Comparison of ENCODE assay signal across 19 cellular contexts in the genomic region with DNA sequence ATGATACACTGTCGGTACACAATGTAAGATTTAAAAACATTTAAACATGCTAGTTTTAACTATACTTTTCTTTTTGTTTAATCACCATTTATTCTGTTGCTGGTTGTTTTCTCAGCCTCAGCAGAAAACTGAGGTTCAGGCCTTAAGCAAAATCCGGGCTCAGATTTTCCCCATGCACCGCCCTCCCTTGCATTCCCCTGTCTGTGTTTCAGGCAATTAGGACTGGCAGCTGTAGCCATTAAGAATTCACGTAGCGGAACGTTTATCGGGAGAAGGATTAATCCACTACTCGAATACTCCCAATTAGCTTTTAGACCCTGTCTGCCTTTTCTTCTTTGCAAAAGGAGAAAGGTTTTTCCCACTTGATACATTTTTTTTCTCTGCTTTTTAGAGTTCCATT.
DNase-seq lines count a peak whose midpoint lies in the region; ATAC-seq and TF ChIP-seq lines count a peak whose summit lies in the region.
"Had no signal": no experiment of that assay in that cellular context is flagged by ENCODE, and none has a peak within 500 bp of the region (broad histone marks: within the 10 kb centered on the region; RNA-seq: fewer than 3 reads in every experiment).

No MANE protein-coding gene starts in this region.

- H3K36me3 Mint-ChIP-seq in osteocyte (ENCODE audit: unreplicated experiment) = peaks cover 5% of the 10 kb centered on the region
- peaks cover 11% of the 10 kb centered on the region for H3K36me3 Mint-ChIP-seq in activated CD4-positive, alpha-beta T cell treated with anti-CD3 and anti-CD28 coated beads for 36 hours (ENCODE audit: low read depth)

- no peak for ATAC-seq in activated CD4-positive, alpha-beta T cell treated with anti-CD3 and anti-CD28 coated beads for 36 hours
- ATAC-seq: activated T-cell treated with anti-CD3 and anti-CD28 coated beads, Interleukin-2, amount 50 U/mL, for 4 hours; foreskin keratinocyte; right lobe of liver had no signal

- CTCF ChIA-PET in activated CD4-positive, alpha-beta T cell treated with anti-CD3 and anti-CD28 coated beads for 36 hours (lab: Charles Lee) = interaction anchor here (0.6 kb wide), 1 partner anchor 462 kb away, joined by 3 read pairs; no protein-coding TSS in a partner anchor

- no peak overlapping the region for H3K4me3 Mint-ChIP-seq in osteocyte (ENCODE audit: unreplicated experiment)
- no peak overlapping the region for H3K4me3 Mint-ChIP-seq in activated CD4-positive, alpha-beta T cell treated with anti-CD3 and anti-CD28 coated beads for 36 hours
- H3K4me3 Mint-ChIP-seq: activated naive CD4-positive, alpha-beta T cell treated with anti-CD3 and anti-CD28 coated beads, Interleukin-2, amount 10 ng/mL, durations not matched to agents 7 days and 5 days; activated T-cell treated with anti-CD3 and anti-CD28 coated beads, Interleukin-2, amount 50 U/mL, for 4 hours; B cell had no signal

- DNase-seq in NCI-H146 (lab: John Stamatoyannopoulos, UW) (peak; percentile 21), NCI-H146 treated with DMSO at 0.1 percent for 48 hours (lab: John Stamatoyannopoulos, UW; ENCODE audit: unreplicated experiment) (no peak), NCI-H1694 treated with DMSO at 0.1 percent for 48 hours (lab: John Stamatoyannopoulos, UW) (peak; percentile 74), NCI-H82 treated with DMSO at 0.1 percent for 48 hours (lab: John Stamatoyannopoulos, UW; ENCODE audit: unreplicated experiment) (peak; percentile 52), osteocyte (ENCODE audit: extremely low spot score, unreplicated experiment) (no peak), medulla oblongata (ENCODE audit: extremely low spot score) (no peak), posterior vena cava (ENCODE audit: low spot score) (no peak)
- DNase-seq in activated CD4-positive, alpha-beta T cell treated with anti-CD3 and anti-CD28 coated beads for 36 hours = no peak
- DNase-seq: 8988T; activated CD4-positive, CD25-positive, alpha-beta regulatory T cell treated with anti-CD3 and anti-CD28 coated beads, Interleukin-2, amount 50 U/mL, for 72 hours; activated naive CD4-positive, alpha-beta T cell treated with anti-CD3 and anti-CD28 coated beads, Interleukin-2, amount 10 ng/mL, durations not matched to agents 7 days and 5 days; activated T-cell treated with anti-CD3 and anti-CD28 coated beads, Interleukin-2, amount 50 U/mL, for 4 hours; Caco-2; foreskin keratinocyte; hippocampal formation; NCI-H2029; right lobe of liver; SW 1271 had no signal

- POLR2A ChIA-PET in activated CD4-positive, alpha-beta T cell treated with anti-CD3 and anti-CD28 coated beads for 36 hours (lab: Charles Lee) = no interaction called here

- H3K27ac Mint-ChIP-seq in osteocyte (ENCODE audit: unreplicated experiment) = peak overlapping the region; percentile 37
- H3K27ac Mint-ChIP-seq in activated CD4-positive, alpha-beta T cell treated with anti-CD3 and anti-CD28 coated beads for 36 hours = no peak overlapping the region
- H3K27ac Mint-ChIP-seq: activated naive CD4-positive, alpha-beta T cell treated with anti-CD3 and anti-CD28 coated beads, Interleukin-2, amount 10 ng/mL, durations not matched to agents 7 days and 5 days; B cell had no signal

- H3K9me3 Mint-ChIP-seq in osteocyte (ENCODE audit: unreplicated experiment) = peaks cover 3% of the 10 kb centered on the region
- no peaks in the 10 kb centered on the region for H3K9me3 Mint-ChIP-seq in activated CD4-positive, alpha-beta T cell treated with anti-CD3 and anti-CD28 coated beads for 36 hours (ENCODE audit: low read depth)
- H3K9me3 Mint-ChIP-seq: activated naive CD4-positive, alpha-beta T cell treated with anti-CD3 and anti-CD28 coated beads, Interleukin-2, amount 10 ng/mL, durations not matched to agents 7 days and 5 days; activated T-cell treated with anti-CD3 and anti-CD28 coated beads, Interleukin-2, amount 50 U/mL, for 4 hours had no signal

- no peaks in the 10 kb centered on the region for H3K27me3 Mint-ChIP-seq in osteocyte (ENCODE audit: unreplicated experiment)
- H3K27me3 Mint-ChIP-seq in activated CD4-positive, alpha-beta T cell treated with anti-CD3 and anti-CD28 coated beads for 36 hours = no peaks in the 10 kb centered on the region
- H3K27me3 Mint-ChIP-seq: activated naive CD4-positive, alpha-beta T cell treated with anti-CD3 and anti-CD28 coated beads, Interleukin-2, amount 10 ng/mL, durations not matched to agents 7 days and 5 days; B cell had no signal

- TF ChIP-seq CTCF in osteocyte (IDR thresholded peaks at IDR 0.05) = no peak

- intact Hi-C loops in activated CD4-positive, alpha-beta T cell treated with anti-CD3 and anti-CD28 coated beads for 36 hours (cut with DNase I, micrococcal nuclease) = no loop called here
- intact Hi-C loops in posterior vena cava (cut with DNase I) = no loop called here

- H3K4me1 Mint-ChIP-seq in osteocyte (ENCODE audit: unreplicated experiment) = peaks cover 43% of the 10 kb centered on the region
- H3K4me1 Mint-ChIP-seq in activated CD4-positive, alpha-beta T cell treated with anti-CD3 and anti-CD28 coated beads for 36 hours = peaks cover 44% of the 10 kb centered on the region

Comparison
In these comparisons a context has a peak if more than half of its experiments do, and no peak if none do; other contexts are left out.
1. DNase-seq: peak in NCI-H146 (single experiment), NCI-H1694 treated with DMSO at 0.1 percent for 48 hours (single experiment) and NCI-H82 treated with DMSO at 0.1 percent for 48 hours (single experiment); none in NCI-H146 treated with DMSO at 0.1 percent for 48 hours (single experiment), osteocyte (single experiment), medulla oblongata (single experiment), activated CD4-positive, alpha-beta T cell treated with anti-CD3 and anti-CD28 coated beads for 36 hours (single experiment) and posterior vena cava (single experiment).